Comparison of ENCODE assay signal across 2 cellular contexts in the genomic region with DNA sequence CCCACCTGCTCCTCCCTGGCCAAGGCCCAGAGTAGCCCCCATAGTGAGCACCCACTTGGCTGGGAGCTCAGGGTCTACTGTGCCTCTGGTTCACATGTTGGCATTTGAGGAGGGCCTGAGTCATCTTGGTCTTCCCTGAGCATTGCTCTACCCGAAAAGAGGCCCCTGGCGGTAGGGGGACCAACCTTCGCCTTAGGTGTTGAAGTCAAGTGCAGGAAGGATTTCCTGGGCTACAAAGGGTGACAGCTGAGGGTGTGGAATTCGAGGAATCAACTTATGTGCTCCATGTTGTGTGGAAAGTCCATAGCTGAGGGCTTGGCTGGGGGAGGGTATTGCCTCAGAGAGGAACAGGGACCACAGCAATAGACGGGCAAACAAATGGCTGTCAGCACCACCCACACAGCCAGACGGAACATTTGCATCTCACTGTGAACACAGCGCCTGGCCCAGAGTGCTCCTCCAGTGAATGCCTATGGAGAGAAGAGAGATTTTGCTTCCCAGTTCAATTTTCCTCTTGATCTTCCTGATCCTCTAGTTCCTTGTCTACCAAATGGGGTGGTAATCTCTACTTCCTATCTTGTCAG.
TF ChIP-seq lines count a peak whose summit lies in the region.

No MANE protein-coding gene starts in this region.

TF ChIP-seq in GM23338, 12 proteins besides CTCF, POLR2A, EP300 and RAD21 (continues in another document):
- TF ChIP-seq, protein P1, sequence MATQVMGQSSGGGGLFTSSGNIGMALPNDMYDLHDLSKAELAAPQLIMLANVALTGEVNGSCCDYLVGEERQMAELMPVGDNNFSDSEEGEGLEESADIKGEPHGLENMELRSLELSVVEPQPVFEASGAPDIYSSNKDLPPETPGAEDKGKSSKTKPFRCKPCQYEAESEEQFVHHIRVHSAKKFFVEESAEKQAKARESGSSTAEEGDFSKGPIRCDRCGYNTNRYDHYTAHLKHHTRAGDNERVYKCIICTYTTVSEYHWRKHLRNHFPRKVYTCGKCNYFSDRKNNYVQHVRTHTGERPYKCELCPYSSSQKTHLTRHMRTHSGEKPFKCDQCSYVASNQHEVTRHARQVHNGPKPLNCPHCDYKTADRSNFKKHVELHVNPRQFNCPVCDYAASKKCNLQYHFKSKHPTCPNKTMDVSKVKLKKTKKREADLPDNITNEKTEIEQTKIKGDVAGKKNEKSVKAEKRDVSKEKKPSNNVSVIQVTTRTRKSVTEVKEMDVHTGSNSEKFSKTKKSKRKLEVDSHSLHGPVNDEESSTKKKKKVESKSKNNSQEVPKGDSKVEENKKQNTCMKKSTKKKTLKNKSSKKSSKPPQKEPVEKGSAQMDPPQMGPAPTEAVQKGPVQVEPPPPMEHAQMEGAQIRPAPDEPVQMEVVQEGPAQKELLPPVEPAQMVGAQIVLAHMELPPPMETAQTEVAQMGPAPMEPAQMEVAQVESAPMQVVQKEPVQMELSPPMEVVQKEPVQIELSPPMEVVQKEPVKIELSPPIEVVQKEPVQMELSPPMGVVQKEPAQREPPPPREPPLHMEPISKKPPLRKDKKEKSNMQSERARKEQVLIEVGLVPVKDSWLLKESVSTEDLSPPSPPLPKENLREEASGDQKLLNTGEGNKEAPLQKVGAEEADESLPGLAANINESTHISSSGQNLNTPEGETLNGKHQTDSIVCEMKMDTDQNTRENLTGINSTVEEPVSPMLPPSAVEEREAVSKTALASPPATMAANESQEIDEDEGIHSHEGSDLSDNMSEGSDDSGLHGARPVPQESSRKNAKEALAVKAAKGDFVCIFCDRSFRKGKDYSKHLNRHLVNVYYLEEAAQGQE (IDR thresholded peaks at IDR 0.05; ENCODE audit: unreplicated experiment): no peak
- no peak for TF ChIP-seq STAT1 (IDR thresholded peaks at IDR 0.05; ENCODE audit: unreplicated experiment)
- no peak for TF ChIP-seq ZNF114 (CRISPR knock-in tag; IDR thresholded peaks at IDR 0.05)
- TF ChIP-seq, protein P2, sequence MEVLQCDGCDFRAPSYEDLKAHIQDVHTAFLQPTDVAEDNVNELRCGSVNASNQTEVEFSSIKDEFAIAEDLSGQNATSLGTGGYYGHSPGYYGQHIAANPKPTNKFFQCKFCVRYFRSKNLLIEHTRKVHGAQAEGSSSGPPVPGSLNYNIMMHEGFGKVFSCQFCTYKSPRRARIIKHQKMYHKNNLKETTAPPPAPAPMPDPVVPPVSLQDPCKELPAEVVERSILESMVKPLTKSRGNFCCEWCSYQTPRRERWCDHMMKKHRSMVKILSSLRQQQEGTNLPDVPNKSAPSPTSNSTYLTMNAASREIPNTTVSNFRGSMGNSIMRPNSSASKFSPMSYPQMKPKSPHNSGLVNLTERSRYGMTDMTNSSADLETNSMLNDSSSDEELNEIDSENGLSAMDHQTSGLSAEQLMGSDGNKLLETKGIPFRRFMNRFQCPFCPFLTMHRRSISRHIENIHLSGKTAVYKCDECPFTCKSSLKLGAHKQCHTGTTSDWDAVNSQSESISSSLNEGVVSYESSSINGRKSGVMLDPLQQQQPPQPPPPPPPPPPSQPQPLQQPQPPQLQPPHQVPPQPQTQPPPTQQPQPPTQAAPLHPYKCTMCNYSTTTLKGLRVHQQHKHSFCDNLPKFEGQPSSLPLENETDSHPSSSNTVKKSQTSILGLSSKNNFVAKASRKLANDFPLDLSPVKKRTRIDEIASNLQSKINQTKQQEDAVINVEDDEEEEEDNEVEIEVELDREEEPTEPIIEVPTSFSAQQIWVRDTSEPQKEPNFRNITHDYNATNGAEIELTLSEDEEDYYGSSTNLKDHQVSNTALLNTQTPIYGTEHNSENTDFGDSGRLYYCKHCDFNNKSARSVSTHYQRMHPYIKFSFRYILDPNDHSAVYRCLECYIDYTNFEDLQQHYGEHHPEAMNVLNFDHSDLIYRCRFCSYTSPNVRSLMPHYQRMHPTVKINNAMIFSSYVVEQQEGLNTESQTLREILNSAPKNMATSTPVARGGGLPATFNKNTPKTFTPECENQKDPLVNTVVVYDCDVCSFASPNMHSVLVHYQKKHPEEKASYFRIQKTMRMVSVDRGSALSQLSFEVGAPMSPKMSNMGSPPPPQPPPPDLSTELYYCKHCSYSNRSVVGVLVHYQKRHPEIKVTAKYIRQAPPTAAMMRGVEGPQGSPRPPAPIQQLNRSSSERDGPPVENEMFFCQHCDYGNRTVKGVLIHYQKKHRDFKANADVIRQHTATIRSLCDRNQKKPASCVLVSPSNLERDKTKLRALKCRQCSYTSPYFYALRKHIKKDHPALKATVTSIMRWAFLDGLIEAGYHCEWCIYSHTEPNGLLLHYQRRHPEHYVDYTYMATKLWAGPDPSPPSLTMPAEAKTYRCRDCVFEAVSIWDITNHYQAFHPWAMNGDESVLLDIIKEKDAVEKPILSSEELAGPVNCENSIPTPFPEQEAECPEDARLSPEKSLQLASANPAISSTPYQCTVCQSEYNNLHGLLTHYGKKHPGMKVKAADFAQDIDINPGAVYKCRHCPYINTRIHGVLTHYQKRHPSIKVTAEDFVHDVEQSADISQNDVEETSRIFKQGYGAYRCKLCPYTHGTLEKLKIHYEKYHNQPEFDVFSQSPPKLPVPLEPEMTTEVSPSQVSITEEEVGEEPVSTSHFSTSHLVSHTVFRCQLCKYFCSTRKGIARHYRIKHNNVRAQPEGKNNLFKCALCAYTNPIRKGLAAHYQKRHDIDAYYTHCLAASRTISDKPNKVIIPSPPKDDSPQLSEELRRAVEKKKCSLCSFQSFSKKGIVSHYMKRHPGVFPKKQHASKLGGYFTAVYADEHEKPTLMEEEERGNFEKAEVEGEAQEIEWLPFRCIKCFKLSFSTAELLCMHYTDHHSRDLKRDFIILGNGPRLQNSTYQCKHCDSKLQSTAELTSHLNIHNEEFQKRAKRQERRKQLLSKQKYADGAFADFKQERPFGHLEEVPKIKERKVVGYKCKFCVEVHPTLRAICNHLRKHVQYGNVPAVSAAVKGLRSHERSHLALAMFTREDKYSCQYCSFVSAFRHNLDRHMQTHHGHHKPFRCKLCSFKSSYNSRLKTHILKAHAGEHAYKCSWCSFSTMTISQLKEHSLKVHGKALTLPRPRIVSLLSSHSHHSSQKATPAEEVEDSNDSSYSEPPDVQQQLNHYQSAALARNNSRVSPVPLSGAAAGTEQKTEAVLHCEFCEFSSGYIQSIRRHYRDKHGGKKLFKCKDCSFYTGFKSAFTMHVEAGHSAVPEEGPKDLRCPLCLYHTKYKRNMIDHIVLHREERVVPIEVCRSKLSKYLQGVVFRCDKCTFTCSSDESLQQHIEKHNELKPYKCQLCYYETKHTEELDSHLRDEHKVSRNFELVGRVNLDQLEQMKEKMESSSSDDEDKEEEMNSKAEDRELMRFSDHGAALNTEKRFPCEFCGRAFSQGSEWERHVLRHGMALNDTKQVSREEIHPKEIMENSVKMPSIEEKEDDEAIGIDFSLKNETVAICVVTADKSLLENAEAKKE (CRISPR knock-in tag; IDR thresholded peaks at IDR 0.05): no peak
- TF ChIP-seq NANOG (IDR thresholded peaks at IDR 0.05; ENCODE audit: borderline replicate concordance): no peak
- no peak for TF ChIP-seq EZH2phosphoT487 (IDR thresholded peaks at IDR 0.05; ENCODE audit: unreplicated experiment)
- no peak for TF ChIP-seq CREB1 (CRISPR knock-in tag; IDR thresholded peaks at IDR 0.05; ENCODE audit: low read depth)
- no peak for TF ChIP-seq EZH2 (IDR thresholded peaks at IDR 0.05; ENCODE audit: low read depth, unreplicated experiment)
- TF ChIP-seq, protein P3, sequence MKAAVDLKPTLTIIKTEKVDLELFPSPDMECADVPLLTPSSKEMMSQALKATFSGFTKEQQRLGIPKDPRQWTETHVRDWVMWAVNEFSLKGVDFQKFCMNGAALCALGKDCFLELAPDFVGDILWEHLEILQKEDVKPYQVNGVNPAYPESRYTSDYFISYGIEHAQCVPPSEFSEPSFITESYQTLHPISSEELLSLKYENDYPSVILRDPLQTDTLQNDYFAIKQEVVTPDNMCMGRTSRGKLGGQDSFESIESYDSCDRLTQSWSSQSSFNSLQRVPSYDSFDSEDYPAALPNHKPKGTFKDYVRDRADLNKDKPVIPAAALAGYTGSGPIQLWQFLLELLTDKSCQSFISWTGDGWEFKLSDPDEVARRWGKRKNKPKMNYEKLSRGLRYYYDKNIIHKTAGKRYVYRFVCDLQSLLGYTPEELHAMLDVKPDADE (IDR thresholded peaks at IDR 0.05): no peak

TF ChIP-seq in K562, 482 proteins besides CTCF, POLR2A, EP300 and RAD21:
- TF ChIP-seq COPS2 (conservative IDR thresholded peaks at IDR 0.05) (no peak), IFI16 (CRISPR knock-in tag; IDR thresholded peaks at IDR 0.05) (no peak), CBX3 (IDR thresholded peaks at IDR 0.05; ENCODE audit: borderline replicate concordance in 1 of 2, low read length in 2 of 2) (no peak), RFX5 (IDR thresholded peaks at IDR 0.05; ENCODE audit: low read depth, low read length) (no peak), NR3C1 (CRISPR knock-in tag; IDR thresholded peaks at IDR 0.05) (no peak), ZNF766 (CRISPR knock-in tag; conservative IDR thresholded peaks at IDR 0.05) (no peak)
- TF ChIP-seq, protein P4, sequence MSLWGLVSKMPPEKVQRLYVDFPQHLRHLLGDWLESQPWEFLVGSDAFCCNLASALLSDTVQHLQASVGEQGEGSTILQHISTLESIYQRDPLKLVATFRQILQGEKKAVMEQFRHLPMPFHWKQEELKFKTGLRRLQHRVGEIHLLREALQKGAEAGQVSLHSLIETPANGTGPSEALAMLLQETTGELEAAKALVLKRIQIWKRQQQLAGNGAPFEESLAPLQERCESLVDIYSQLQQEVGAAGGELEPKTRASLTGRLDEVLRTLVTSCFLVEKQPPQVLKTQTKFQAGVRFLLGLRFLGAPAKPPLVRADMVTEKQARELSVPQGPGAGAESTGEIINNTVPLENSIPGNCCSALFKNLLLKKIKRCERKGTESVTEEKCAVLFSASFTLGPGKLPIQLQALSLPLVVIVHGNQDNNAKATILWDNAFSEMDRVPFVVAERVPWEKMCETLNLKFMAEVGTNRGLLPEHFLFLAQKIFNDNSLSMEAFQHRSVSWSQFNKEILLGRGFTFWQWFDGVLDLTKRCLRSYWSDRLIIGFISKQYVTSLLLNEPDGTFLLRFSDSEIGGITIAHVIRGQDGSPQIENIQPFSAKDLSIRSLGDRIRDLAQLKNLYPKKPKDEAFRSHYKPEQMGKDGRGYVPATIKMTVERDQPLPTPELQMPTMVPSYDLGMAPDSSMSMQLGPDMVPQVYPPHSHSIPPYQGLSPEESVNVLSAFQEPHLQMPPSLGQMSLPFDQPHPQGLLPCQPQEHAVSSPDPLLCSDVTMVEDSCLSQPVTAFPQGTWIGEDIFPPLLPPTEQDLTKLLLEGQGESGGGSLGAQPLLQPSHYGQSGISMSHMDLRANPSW (CRISPR knock-in tag; IDR thresholded peaks at IDR 0.05): no peak
- TF ChIP-seq, protein P5, sequence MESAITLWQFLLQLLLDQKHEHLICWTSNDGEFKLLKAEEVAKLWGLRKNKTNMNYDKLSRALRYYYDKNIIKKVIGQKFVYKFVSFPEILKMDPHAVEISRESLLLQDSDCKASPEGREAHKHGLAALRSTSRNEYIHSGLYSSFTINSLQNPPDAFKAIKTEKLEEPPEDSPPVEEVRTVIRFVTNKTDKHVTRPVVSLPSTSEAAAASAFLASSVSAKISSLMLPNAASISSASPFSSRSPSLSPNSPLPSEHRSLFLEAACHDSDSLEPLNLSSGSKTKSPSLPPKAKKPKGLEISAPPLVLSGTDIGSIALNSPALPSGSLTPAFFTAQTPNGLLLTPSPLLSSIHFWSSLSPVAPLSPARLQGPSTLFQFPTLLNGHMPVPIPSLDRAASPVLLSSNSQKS (CRISPR knock-in tag; IDR thresholded peaks at IDR 0.05): no peak
TF ChIP-seq in K562: peak in this region for 0.
